Comparison of ENCODE assay signal across 20 cellular contexts in genomic region chr4:101068115-101068514, GRCh38.
DNase-seq lines count a peak whose midpoint lies in the region; ATAC-seq and TF ChIP-seq lines count a peak whose summit lies in the region.
"Had no signal": no experiment of that assay in that cellular context is flagged by ENCODE, and none has a peak within 500 bp of the region (broad histone marks: within the 10 kb centered on the region; RNA-seq: fewer than 3 reads in every experiment).

No MANE protein-coding gene starts in this region.

- no peaks in the 10 kb centered on the region for H3K36me3 ChIP-seq in WERI-Rb-1
- H3K36me3 ChIP-seq in left ventricle myocardium inferior: no peaks in the 10 kb centered on the region

- no peaks in the 10 kb centered on the region for H3K27me3 ChIP-seq in dorsolateral prefrontal cortex
- H3K27me3 ChIP-seq in WERI-Rb-1 (ENCODE audit: insufficient read depth, low read depth, severe bottlenecking): no peaks in the 10 kb centered on the region
- no peaks in the 10 kb centered on the region for H3K27me3 ChIP-seq in left ventricle myocardium inferior (ENCODE audit: low read depth)
- H3K27me3 ChIP-seq: BLaER1 had no signal

- H3K27me3 Mint-ChIP-seq in activated naive CD8-positive, alpha-beta T cell treated with anti-CD3 and anti-CD28 coated beads, Interleukin-2, amount 50 U/mL, for 24 hours: no peaks in the 10 kb centered on the region
- H3K27me3 Mint-ChIP-seq: B cell; CD4-positive, CD25-positive, alpha-beta regulatory T cell had no signal

- H3K4me1 ChIP-seq in left ventricle myocardium inferior: peaks cover 26% of the 10 kb centered on the region
- H3K4me1 ChIP-seq: BLaER1 had no signal

- H3K4me3 ChIP-seq in dorsolateral prefrontal cortex (no peak overlapping the region), WERI-Rb-1 (ENCODE audit: low read depth, low read length) (no peak overlapping the region), left ventricle myocardium inferior (no peak overlapping the region)
- H3K4me3 ChIP-seq: BLaER1, GM12878, GM23338 had no signal

- TF ChIP-seq CTCF in dorsolateral prefrontal cortex (IDR thresholded peaks at IDR 0.05 in 54 of 56, conservative IDR thresholded peaks at IDR 0.05 in 2 of 56; ENCODE audit: low read depth in 1 of 56, partially characterized antibody in 56 of 56) (no peak), WERI-Rb-1 (IDR thresholded peaks at IDR 0.05; ENCODE audit: low read depth, low read length) (no peak), left ventricle myocardium inferior (IDR thresholded peaks at IDR 0.05; ENCODE audit: borderline replicate concordance) (no peak)

- intact Hi-C loops in dorsolateral prefrontal cortex (cut with DNase I): no loop called here
- intact Hi-C loops in left ventricle myocardium inferior (cut with micrococcal nuclease): no loop called here

- H3K4me1 Mint-ChIP-seq in activated naive CD8-positive, alpha-beta T cell treated with anti-CD3 and anti-CD28 coated beads, Interleukin-2, amount 50 U/mL, for 24 hours: no peaks in the 10 kb centered on the region

- peak; percentile 29 for DNase-seq in Ammon's horn (ENCODE audit: low spot score)
- DNase-seq in dorsolateral prefrontal cortex: no peak
- DNase-seq in WERI-Rb-1: no peak
- DNase-seq in left ventricle myocardium inferior: no peak
- no peak for DNase-seq in activated naive CD8-positive, alpha-beta T cell treated with anti-CD3 and anti-CD28 coated beads, Interleukin-2, amount 50 U/mL, for 24 hours
- DNase-seq: Caco-2; CD4-positive, CD25-positive, alpha-beta regulatory T cell; CD8-positive, alpha-beta T cell; DMS153; DND-41; GDM1; H9 had no signal

- no peaks in the 10 kb centered on the region for H3K36me3 Mint-ChIP-seq in activated naive CD8-positive, alpha-beta T cell treated with anti-CD3 and anti-CD28 coated beads, Interleukin-2, amount 50 U/mL, for 24 hours (ENCODE audit: low read depth)

- H3K27ac ChIP-seq in angular gyrus (ENCODE audit: low read depth, low read length) (peak overlapping the region; percentile 55), dorsolateral prefrontal cortex (peak overlapping the region in 41 of 59 donors; percentile 1 to 79 (median 54)), WERI-Rb-1 (no peak overlapping the region), left ventricle myocardium inferior (replicated peaks) (no peak overlapping the region)
- H3K27ac ChIP-seq: BLaER1, C4-2B had no signal

- H3K9me3 ChIP-seq in WERI-Rb-1 (ENCODE audit: severe bottlenecking) (no peaks in the 10 kb centered on the region), left ventricle myocardium inferior (replicated peaks) (no peaks in the 10 kb centered on the region)
- H3K9me3 ChIP-seq: BLaER1, Caco-2 had no signal

- no peak overlapping the region for H3K4me3 Mint-ChIP-seq in activated naive CD8-positive, alpha-beta T cell treated with anti-CD3 and anti-CD28 coated beads, Interleukin-2, amount 50 U/mL, for 24 hours
- H3K4me3 Mint-ChIP-seq: B cell; CD4-positive, CD25-positive, alpha-beta regulatory T cell; CD8-positive, alpha-beta T cell; GM23338; H9 had no signal

- no peak for ATAC-seq in HG02981 (IDR thresholded peaks at IDR 0.05; ENCODE audit: unreplicated experiment)
- no peak for ATAC-seq in activated naive CD8-positive, alpha-beta T cell treated with anti-CD3 and anti-CD28 coated beads, Interleukin-2, amount 50 U/mL, for 24 hours
- ATAC-seq: CD8-positive, alpha-beta T cell; GM12878; GM23338; HCT116 had no signal

- no peaks in the 10 kb centered on the region for H3K9me3 Mint-ChIP-seq in activated naive CD8-positive, alpha-beta T cell treated with anti-CD3 and anti-CD28 coated beads, Interleukin-2, amount 50 U/mL, for 24 hours
- H3K9me3 Mint-ChIP-seq: CD4-positive, CD25-positive, alpha-beta regulatory T cell; CD8-positive, alpha-beta T cell; GM23338; H9 had no signal

- H3K27ac Mint-ChIP-seq in activated naive CD8-positive, alpha-beta T cell treated with anti-CD3 and anti-CD28 coated beads, Interleukin-2, amount 50 U/mL, for 24 hours: no peak overlapping the region
- H3K27ac Mint-ChIP-seq: B cell; CD4-positive, CD25-positive, alpha-beta regulatory T cell; CD8-positive, alpha-beta T cell; GM23338; H9 had no signal

Comparison
In these comparisons a context has a peak if more than half of its experiments do, and no peak if none do; other contexts are left out.
1. H3K27ac ChIP-seq: peak in angular gyrus (single experiment) and dorsolateral prefrontal cortex (41 of 59); none in WERI-Rb-1 (single experiment) and left ventricle myocardium inferior (single experiment).